Comparison of ENCODE assay signal across 9 cellular contexts in the genomic region with DNA sequence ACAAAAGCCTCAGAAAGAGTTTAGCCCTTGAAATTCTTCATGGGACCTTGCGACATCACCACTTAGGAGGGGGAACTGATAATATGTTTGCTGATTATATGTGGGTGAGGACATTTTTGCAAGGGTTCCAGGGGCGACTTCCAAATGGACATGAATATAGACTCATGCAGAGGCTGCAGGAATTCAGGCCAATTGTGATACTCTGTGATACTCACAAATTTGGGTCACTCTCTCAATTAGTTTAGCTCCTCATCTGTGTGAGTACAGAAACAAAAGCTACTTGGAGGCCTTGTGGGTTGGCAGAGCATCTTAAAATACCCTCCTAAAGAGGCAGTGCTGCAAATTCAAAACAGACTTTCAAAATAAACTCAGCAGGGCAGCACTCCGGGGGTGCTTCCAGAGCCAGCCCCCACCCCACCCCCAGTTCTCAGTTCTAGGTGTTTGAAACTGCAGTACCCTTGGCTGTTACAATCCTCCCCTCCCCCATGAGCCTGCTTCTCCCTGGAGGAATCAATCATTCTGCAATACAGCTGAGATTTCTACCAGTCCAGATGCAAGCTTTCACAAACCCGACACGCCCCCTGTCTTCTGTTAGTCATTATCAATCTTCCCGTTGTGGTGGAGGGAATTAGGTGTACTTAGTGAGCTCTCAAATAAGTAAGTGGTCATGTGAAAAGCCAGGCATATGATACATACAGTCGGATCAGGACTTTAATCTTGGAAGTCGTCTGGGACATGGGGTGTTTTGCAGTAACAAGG.
A peak's percentile ranks its signal among the peaks of the same experiment; 100 is the strongest.
DNase-seq lines count a peak whose midpoint lies in the region; ATAC-seq and TF ChIP-seq lines count a peak whose summit lies in the region.
"Had no signal": no experiment of that assay in that cellular context is flagged by ENCODE, and none has a peak within 500 bp of the region (broad histone marks: within the 10 kb centered on the region; RNA-seq: fewer than 3 reads in every experiment).

No MANE protein-coding gene starts in this region.

- intact Hi-C loops in psoas muscle (cut with DNase I) = loop anchor here in 1 of 2 donors (5.0 kb wide), 1 partner anchor 97 kb away; a partner anchor contains a TSS
- intact Hi-C loops in CD8-positive, alpha-beta T cell (cut with DNase I, micrococcal nuclease) = no loop called here

- no peaks in the 10 kb centered on the region for H3K4me1 Mint-ChIP-seq in CD8-positive, alpha-beta T cell (ENCODE audit: low read depth)

- H3K27me3 ChIP-seq in psoas muscle (ENCODE audit: insufficient read depth in 3 of 3, low read length in 2 of 3) = no peaks in the 10 kb centered on the region
- H3K27me3 ChIP-seq in CD8-positive, alpha-beta T cell (ENCODE audit: insufficient read depth, low read length) = no peaks in the 10 kb centered on the region

- no peaks in the 10 kb centered on the region for H3K36me3 ChIP-seq in psoas muscle (ENCODE audit: insufficient read depth in 1 of 2, low read depth in 1 of 2)
- no peaks in the 10 kb centered on the region for H3K36me3 ChIP-seq in CD8-positive, alpha-beta T cell (ENCODE audit: insufficient read depth, low read length)

- no peak for TF ChIP-seq CTCF in psoas muscle (IDR thresholded peaks at IDR 0.05)
- TF ChIP-seq CTCF in CD8-positive, alpha-beta T cell (IDR thresholded peaks at IDR 0.05) = no peak

- H3K9me3 ChIP-seq in psoas muscle = no peaks in the 10 kb centered on the region
- no peaks in the 10 kb centered on the region for H3K9me3 ChIP-seq in CD8-positive, alpha-beta T cell (ENCODE audit: low read length)

- 31 to 40% (median 32%) methylated on average over 8 of the region's 8 CpGs for WGBS in psoas muscle, 3 donors

- no peaks in the 10 kb centered on the region for H3K9me3 Mint-ChIP-seq in CD8-positive, alpha-beta T cell

- H3K27me3 Mint-ChIP-seq in CD8-positive, alpha-beta T cell (ENCODE audit: low read depth) = peaks cover 25% of the 10 kb centered on the region

- ATAC-seq in HG02884 (IDR thresholded peaks at IDR 0.05; ENCODE audit: unreplicated experiment) (peak; percentile 33), esophagus mucosa (peak; percentile 88), psoas muscle (peak; percentile 86 to 95 (median 92)), HG02970 (IDR thresholded peaks at IDR 0.05; ENCODE audit: low FRiP score, unreplicated experiment) (no peak)
- no peak for ATAC-seq in CD8-positive, alpha-beta T cell

- H3K27ac ChIP-seq in psoas muscle = peak overlapping the region; percentile 84
- H3K27ac ChIP-seq in CD8-positive, alpha-beta T cell (ENCODE audit: low read depth, low read length) = no peak overlapping the region

- H3K27ac Mint-ChIP-seq in CD8-positive, alpha-beta T cell = no peak overlapping the region

- no peak overlapping the region for H3K4me3 Mint-ChIP-seq in CD8-positive, alpha-beta T cell

- CTCF ChIA-PET in CD8-positive, alpha-beta T cell (lab: Charles Lee) = interaction anchor here (0.9 to 1.6 kb wide), 3 partner anchors 10 to 17 kb away, joined by 3 to 4 read pairs (median 4); no protein-coding TSS in a partner anchor

- H3K36me3 Mint-ChIP-seq in CD8-positive, alpha-beta T cell = no peaks in the 10 kb centered on the region

- DNase-seq in activated T-cell treated with anti-CD3 and anti-CD28 coated beads for 48 hours (ENCODE audit: low read depth) (peak; percentile 32), activated T-cell treated with anti-CD3 and anti-CD28 coated beads for 4 hours (no peak), NOMO-1 treated with DMSO at 0.1 percent for 48 hours (lab: John Stamatoyannopoulos, UW; ENCODE audit: unreplicated experiment) (peak; percentile 67), psoas muscle (peak; percentile 43 to 76)
- no peak for DNase-seq in CD8-positive, alpha-beta T cell
- DNase-seq: DND-41 had no signal

- peaks cover 40% of the 10 kb centered on the region for H3K4me1 ChIP-seq in psoas muscle
- H3K4me1 ChIP-seq in CD8-positive, alpha-beta T cell (ENCODE audit: insufficient read depth, low read length) = no peaks in the 10 kb centered on the region

- peak overlapping the region; percentile 38 for H3K4me3 ChIP-seq in psoas muscle
- no peak overlapping the region for H3K4me3 ChIP-seq in CD8-positive, alpha-beta T cell (ENCODE audit: low read depth, low read length)

- POLR2A ChIA-PET in CD8-positive, alpha-beta T cell (lab: Charles Lee) = no interaction called here

Comparison
In these comparisons a context has a peak if more than half of its experiments do, and no peak if none do; other contexts are left out.
1. DNase-seq: peak in activated T-cell treated with anti-CD3 and anti-CD28 coated beads for 48 hours (single experiment), NOMO-1 treated with DMSO at 0.1 percent for 48 hours (single experiment) and psoas muscle (2 of 2); none in activated T-cell treated with anti-CD3 and anti-CD28 coated beads for 4 hours (single experiment) and CD8-positive, alpha-beta T cell (0 of 7).
2. ATAC-seq: peak in HG02884 (single experiment), esophagus mucosa (single experiment) and psoas muscle (4 of 4); none in HG02970 (single experiment) and CD8-positive, alpha-beta T cell (single experiment).